ENCODE assay signal across 33 cellular contexts in genomic region chr17:61852857-61853256, GRCh38. TPM values are rescaled to one million over a fixed set of nuclear protein-coding genes. Genes with fewer than 3 reads are reported as not detected.
"Had no signal": no experiment of that assay in that cellular context is flagged by ENCODE, and none has a peak within 500 bp of the region (broad histone marks: within the 10 kb centered on the region; RNA-seq: fewer than 3 reads in every experiment).

No MANE protein-coding gene starts in this region.

- DNase-seq: activated effector memory CD4-positive, alpha-beta T cell treated with anti-CD3 and anti-CD28 coated beads, Interleukin-2, amount 50 U/mL, for 16 hours; activated effector memory CD4-positive, alpha-beta T cell treated with Interleukin-2 at 50 U/mL for 16 hours; activated gamma-delta T cell; activated gamma-delta T cell treated with Interleukin-2 at 50 U/mL for 16 hours; activated naive CD4-positive, alpha-beta T cell; activated naive CD4-positive, alpha-beta T cell treated with anti-CD3 and anti-CD28 coated beads for 36 hours; activated naive CD4-positive, alpha-beta T cell treated with anti-CD3 and anti-CD28 coated beads, Interleukin-2, amount 10 ng/mL, durations not matched to agents 7 days and 5 days; activated naive CD4-positive, alpha-beta T cell treated with anti-CD3 and anti-CD28 coated beads, Interleukin-2, amount 50 U/mL, for 16 hours; activated naive CD4-positive, alpha-beta T cell treated with Interleukin-2 at 50 U/mL for 16 hours; activated naive CD8-positive, alpha-beta T cell treated with anti-CD3 and anti-CD28 coated beads for 36 hours; activated naive CD8-positive, alpha-beta T cell treated with anti-CD3 and anti-CD28 coated beads, Interleukin-2, amount 10 ng/mL, durations not matched to agents 7 days and 5 days; activated naive CD8-positive, alpha-beta T cell treated with anti-CD3 and anti-CD28 coated beads, Interleukin-2, amount 50 U/mL, for 24 hours; activated T-cell treated with anti-CD3 and anti-CD28 coated beads, Interleukin-2, amount 50 U/mL, for 4 hours; activated T-cell treated with anti-CD3 and anti-CD28 coated beads, Interleukin-2, amount 50 U/mL, for 48 hours; activated T-cell treated with anti-CD3 and anti-CD28 coated beads, Interleukin-2, amount 50 U/mL, for 72 hours; adrenal gland; amniotic stem cell; amygdala; anterior cingulate cortex; aorta; body of pancreas; brain microvascular endothelial cell; caudate nucleus; central memory CD4-positive, alpha-beta T cell; cerebellar nuclear complex had no signal

- H3K9me3 ChIP-seq: adrenal gland, ascending aorta, body of pancreas, breast epithelium had no signal

- H3K27me3 ChIP-seq: adrenal gland, ascending aorta, body of pancreas, brain microvascular endothelial cell, breast epithelium, cardiac muscle cell had no signal

- H3K36me3 ChIP-seq: adrenal gland, ascending aorta, brain microvascular endothelial cell, breast epithelium, cardiac muscle cell had no signal

- H3K27ac ChIP-seq: adrenal gland, ascending aorta, body of pancreas, brain microvascular endothelial cell, breast epithelium, cardiac muscle cell had no signal

- ATAC-seq: activated naive CD4-positive, alpha-beta T cell treated with anti-CD3 and anti-CD28 coated beads, Interleukin-2, amount 50 U/mL, for 72 hours; activated naive CD8-positive, alpha-beta T cell treated with anti-CD3 and anti-CD28 coated beads, Interleukin-2, amount 50 U/mL, for 24 hours; activated T-cell treated with anti-CD3 and anti-CD28 coated beads, Interleukin-2, amount 50 U/mL, for 4 hours; activated T-cell treated with anti-CD3 and anti-CD28 coated beads, Interleukin-2, amount 50 U/mL, for 72 hours; activated T-helper 17 cell treated with anti-CD3 and anti-CD28 coated beads, Interleukin-2, amount 50 U/mL, for 72 hours; body of pancreas had no signal

- H3K4me3 ChIP-seq: adrenal gland, ascending aorta, body of pancreas, breast epithelium, cardiac muscle cell had no signal

- FAIRE-seq: astrocyte, bronchial epithelial cell, colon had no signal

- H3K4me1 ChIP-seq: adrenal gland, ascending aorta, body of pancreas, breast epithelium had no signal

RNA-seq across cellular contexts. Expression of gene BRIP1, which starts 10.5 kb away (rescaled TPM):
- total RNA-seq: ascending aorta had no signal
